8 cellular contexts compared by ENCODE assay signal in genomic region chr11:4186464-4187054, GRCh38.
DNase-seq lines count a peak whose midpoint lies in the region; ATAC-seq and TF ChIP-seq lines count a peak whose summit lies in the region.

No MANE protein-coding gene starts in this region.

- TF ChIP-seq POLR2A in vagina (IDR thresholded peaks at IDR 0.05) = no peak

- no peaks in the 10 kb centered on the region for H3K36me3 Mint-ChIP-seq in mesothelial cell of epicardium

- TF ChIP-seq CTCF in heart right ventricle (IDR thresholded peaks at IDR 0.05) = peak in 2 of 9 donors; percentile 25 to 32
- TF ChIP-seq CTCF in brain microvascular endothelial cell (IDR thresholded peaks at IDR 0.05; ENCODE audit: low read depth, low read length, missing control alignments) = no peak
- TF ChIP-seq CTCF in mesothelial cell of epicardium (IDR thresholded peaks at IDR 0.05; ENCODE audit: unreplicated experiment) = no peak
- no peak for TF ChIP-seq CTCF in vagina (IDR thresholded peaks at IDR 0.05)

- no peaks in the 10 kb centered on the region for H3K36me3 ChIP-seq in heart right ventricle
- H3K36me3 ChIP-seq in brain microvascular endothelial cell (replicated peaks) = no peaks in the 10 kb centered on the region
- no peaks in the 10 kb centered on the region for H3K36me3 ChIP-seq in vagina

- H3K4me3 ChIP-seq in heart right ventricle = peak overlapping the region in 9 of 10 donors; percentile 46 to 70 (median 64)
- peak overlapping the region; percentile 70 for H3K4me3 ChIP-seq in brain microvascular endothelial cell (ENCODE audit: low read depth, low read length)
- peak overlapping the region; percentile 56 to 65 for H3K4me3 ChIP-seq in vagina

- no peaks in the 10 kb centered on the region for H3K27me3 Mint-ChIP-seq in mesothelial cell of epicardium (ENCODE audit: low read depth)

- H3K27ac ChIP-seq in heart right ventricle (no peak overlapping the region), brain microvascular endothelial cell (no peak overlapping the region), vagina (no peak overlapping the region)

- H3K9me3 ChIP-seq in heart right ventricle (no peaks in the 10 kb centered on the region), vagina (no peaks in the 10 kb centered on the region)

- H3K4me1 ChIP-seq in heart right ventricle = peaks cover 0 to 19% (median 5%) of the 10 kb centered on the region in 9 donors
- H3K4me1 ChIP-seq in vagina = peaks cover 14% of the 10 kb centered on the region

- WGBS in heart right ventricle, 2 donors = 38 to 40% methylated on average over 9 of the region's 9 CpGs

- H3K27me3 ChIP-seq in heart right ventricle = no peaks in the 10 kb centered on the region
- no peaks in the 10 kb centered on the region for H3K27me3 ChIP-seq in brain microvascular endothelial cell (replicated peaks)
- H3K27me3 ChIP-seq in vagina = no peaks in the 10 kb centered on the region

- ATAC-seq in heart right ventricle = no peak
- no peak for ATAC-seq in left ventricle myocardium superior

- no peak overlapping the region for H3K27ac Mint-ChIP-seq in mesothelial cell of epicardium

- in situ Hi-C loops in brain microvascular endothelial cell (cut with HindIII; ENCODE audit: low pct_ligation_motif_present, low sequenced_read_pairs) = no loop called here

- intact Hi-C loops in heart right ventricle (cut with DNase I) (loop anchor here in 9 of 10 donors (1.0 to 10.0 kb wide), 14 partner anchors 206 to 821 kb away; partner anchors contain the start of genes OR51E1 (in 1 of the 9), TRIM21 (in 1 of the 9) and TRIM68 (in 1 of the 9)), left ventricle myocardium superior (cut with micrococcal nuclease) (loop anchor here (5.0 kb wide), 2 partner anchors 306 to 351 kb away; no protein-coding TSS in a partner anchor), vagina (cut with DNase I) (no loop called here)

- no peak for DNase-seq in heart right ventricle
- no peak for DNase-seq in left ventricle myocardium superior
- DNase-seq in brain microvascular endothelial cell = no peak
- DNase-seq in mesothelial cell of epicardium (ENCODE audit: low spot score in 2 of 2, unreplicated experiment in 2 of 2) = no peak
- DNase-seq in vagina (ENCODE audit: extremely low spot score in 2 of 2) = no peak
- DNase-seq in AML-193 (lab: John Stamatoyannopoulos, UW) = no peak
- DNase-seq in NCI-H2107 (lab: John Stamatoyannopoulos, UW) = no peak
- no peak for DNase-seq in mucosa of gallbladder (ENCODE audit: low spot score)

- peak overlapping the region; percentile 79 for H3K4me3 Mint-ChIP-seq in mesothelial cell of epicardium

- H3K9me3 Mint-ChIP-seq in mesothelial cell of epicardium = no peaks in the 10 kb centered on the region

- peaks cover 4% of the 10 kb centered on the region for H3K4me1 Mint-ChIP-seq in mesothelial cell of epicardium
